In genomic region chr15:75082689-75083088, GRCh38 we compare ENCODE assay signal across 10 cellular contexts.
"Had no signal": no experiment of that assay in that cellular context is flagged by ENCODE, and none has a peak within 500 bp of the region (broad histone marks: within the 10 kb centered on the region; RNA-seq: fewer than 3 reads in every experiment).

No MANE protein-coding gene starts in this region.

- H3K4me3 ChIP-seq: GM23248, HAP-1, K562 had no signal

- FAIRE-seq: K562 had no signal

- H3K4me1 ChIP-seq: HAP-1 had no signal

- ATAC-seq: HCT116, K562 had no signal

- H3K36me3 ChIP-seq: HAP-1 had no signal

- DNase-seq: GM23248, GOT3, H7, HFFc6, IMR-90, KG1 had no signal

- H3K9ac ChIP-seq: GM23248 had no signal

- H2AFZ ChIP-seq: GM23248 had no signal

- H3K27ac ChIP-seq: GM23248, HL-60 had no signal
